1 cellular context compared by ENCODE assay signal in the genomic region with DNA sequence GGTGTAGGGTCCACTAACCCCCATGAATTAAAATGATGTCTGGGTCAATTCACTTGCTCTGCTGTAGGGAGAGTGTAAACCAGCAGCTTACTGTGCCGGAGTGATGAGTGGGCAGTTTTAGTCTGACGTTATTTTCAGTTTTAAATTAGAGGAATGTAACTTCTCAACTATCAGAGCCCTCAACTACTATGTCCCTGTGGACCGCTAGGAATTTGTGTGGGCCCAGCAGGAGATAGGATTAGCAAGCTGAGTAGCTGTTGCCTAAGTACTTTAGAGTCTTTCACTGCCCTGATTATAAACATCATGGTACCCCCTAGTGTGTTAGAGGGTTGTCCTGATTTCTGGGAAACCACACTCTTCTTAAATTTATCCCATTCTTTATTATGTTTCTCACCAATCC.
TF ChIP-seq lines count a peak whose summit lies in the region.

No MANE protein-coding gene starts in this region.

TF ChIP-seq in H1, 55 proteins besides CTCF, POLR2A, EP300 and RAD21 (continued from another document):
- TF ChIP-seq GABPA (IDR thresholded peaks at IDR 0.05; ENCODE audit: borderline replicate concordance, insufficient read depth, low read length) (no peak), EGR1 (IDR thresholded peaks at IDR 0.05; ENCODE audit: borderline replicate concordance, low read depth, low read length) (no peak), RNF2 (IDR thresholded peaks at IDR 0.05; ENCODE audit: borderline replicate concordance, low read depth, low read length, missing control alignments, poor library complexity, severe bottlenecking) (no peak), CBX5 (IDR thresholded peaks at IDR 0.05; ENCODE audit: low read depth, low read length) (no peak), SP2 (IDR thresholded peaks at IDR 0.05; ENCODE audit: low read length) (no peak), TAF7 (optimal IDR thresholded peaks at IDR 0.05; ENCODE audit: borderline replicate concordance, low read depth, low read length) (no peak), CBX8 (IDR thresholded peaks at IDR 0.05; ENCODE audit: borderline replicate concordance, low read depth, low read length) (no peak), GTF2F1 (IDR thresholded peaks at IDR 0.05; ENCODE audit: borderline replicate concordance, low read depth, low read length) (no peak), BACH1 (IDR thresholded peaks at IDR 0.05; ENCODE audit: low read length) (peak; percentile 29; the same call in 1 of the 2 replicates), CEBPB (IDR thresholded peaks at IDR 0.05; ENCODE audit: low read depth, low read length) (peak; percentile 78), SIRT6 (IDR thresholded peaks at IDR 0.05; ENCODE audit: low read length) (no peak), MAFK (IDR thresholded peaks at IDR 0.05; ENCODE audit: low read depth, low read length) (peak; percentile 61; the same call in 1 of the 2 replicates), JUND (IDR thresholded peaks at IDR 0.05; ENCODE audit: low read length) (no peak; the same call in 1 of the 2 replicates), TAF1 (IDR thresholded peaks at IDR 0.05; ENCODE audit: low read depth, low read length) (no peak), JUN (IDR thresholded peaks at IDR 0.05; ENCODE audit: low read depth, low read length) (no peak), CREB1 (IDR thresholded peaks at IDR 0.05) (no peak), BCL11A (IDR thresholded peaks at IDR 0.05; ENCODE audit: low read depth in 2 of 2, low read length in 2 of 2) (peak in 1 of 2 experiments; percentile 25), KDM5A (IDR thresholded peaks at IDR 0.05; ENCODE audit: low read length) (no peak), TEAD4 (IDR thresholded peaks at IDR 0.05; ENCODE audit: low read depth, low read length) (peak; percentile 95), YY1 (IDR thresholded peaks at IDR 0.05; ENCODE audit: low read depth, low read length) (no peak), CTBP2 (IDR thresholded peaks at IDR 0.05; ENCODE audit: borderline replicate concordance, insufficient read depth, insufficient read length, low read length) (no peak), RXRA (IDR thresholded peaks at IDR 0.05; ENCODE audit: insufficient read depth, low read depth, low read length) (no peak), POLR2AphosphoS5 (IDR thresholded peaks at IDR 0.05; ENCODE audit: low read depth, low read length) (no peak), NANOG (IDR thresholded peaks at IDR 0.05; ENCODE audit: insufficient read depth, low read depth, low read length, poor library complexity, severe bottlenecking) (peak; percentile 80), HDAC2 (IDR thresholded peaks at IDR 0.05; ENCODE audit: borderline replicate concordance in 1 of 2, low read depth in 2 of 2, low read length in 2 of 2) (0 out of 4 replicates have a peak, but pooled peaks of 1 of the 2 experiments have one; percentile 50), TCF12 (IDR thresholded peaks at IDR 0.05; ENCODE audit: low read depth, low read length) (no peak), SP1 (IDR thresholded peaks at IDR 0.05; ENCODE audit: low read depth, low read length) (peak; percentile 74; the same call in 1 of the 2 replicates)
- TF ChIP-seq, protein P1, sequence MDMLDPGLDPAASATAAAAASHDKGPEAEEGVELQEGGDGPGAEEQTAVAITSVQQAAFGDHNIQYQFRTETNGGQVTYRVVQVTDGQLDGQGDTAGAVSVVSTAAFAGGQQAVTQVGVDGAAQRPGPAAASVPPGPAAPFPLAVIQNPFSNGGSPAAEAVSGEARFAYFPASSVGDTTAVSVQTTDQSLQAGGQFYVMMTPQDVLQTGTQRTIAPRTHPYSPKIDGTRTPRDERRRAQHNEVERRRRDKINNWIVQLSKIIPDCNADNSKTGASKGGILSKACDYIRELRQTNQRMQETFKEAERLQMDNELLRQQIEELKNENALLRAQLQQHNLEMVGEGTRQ (IDR thresholded peaks at IDR 0.05; ENCODE audit: low read length): no peak
- TF ChIP-seq, protein P2, sequence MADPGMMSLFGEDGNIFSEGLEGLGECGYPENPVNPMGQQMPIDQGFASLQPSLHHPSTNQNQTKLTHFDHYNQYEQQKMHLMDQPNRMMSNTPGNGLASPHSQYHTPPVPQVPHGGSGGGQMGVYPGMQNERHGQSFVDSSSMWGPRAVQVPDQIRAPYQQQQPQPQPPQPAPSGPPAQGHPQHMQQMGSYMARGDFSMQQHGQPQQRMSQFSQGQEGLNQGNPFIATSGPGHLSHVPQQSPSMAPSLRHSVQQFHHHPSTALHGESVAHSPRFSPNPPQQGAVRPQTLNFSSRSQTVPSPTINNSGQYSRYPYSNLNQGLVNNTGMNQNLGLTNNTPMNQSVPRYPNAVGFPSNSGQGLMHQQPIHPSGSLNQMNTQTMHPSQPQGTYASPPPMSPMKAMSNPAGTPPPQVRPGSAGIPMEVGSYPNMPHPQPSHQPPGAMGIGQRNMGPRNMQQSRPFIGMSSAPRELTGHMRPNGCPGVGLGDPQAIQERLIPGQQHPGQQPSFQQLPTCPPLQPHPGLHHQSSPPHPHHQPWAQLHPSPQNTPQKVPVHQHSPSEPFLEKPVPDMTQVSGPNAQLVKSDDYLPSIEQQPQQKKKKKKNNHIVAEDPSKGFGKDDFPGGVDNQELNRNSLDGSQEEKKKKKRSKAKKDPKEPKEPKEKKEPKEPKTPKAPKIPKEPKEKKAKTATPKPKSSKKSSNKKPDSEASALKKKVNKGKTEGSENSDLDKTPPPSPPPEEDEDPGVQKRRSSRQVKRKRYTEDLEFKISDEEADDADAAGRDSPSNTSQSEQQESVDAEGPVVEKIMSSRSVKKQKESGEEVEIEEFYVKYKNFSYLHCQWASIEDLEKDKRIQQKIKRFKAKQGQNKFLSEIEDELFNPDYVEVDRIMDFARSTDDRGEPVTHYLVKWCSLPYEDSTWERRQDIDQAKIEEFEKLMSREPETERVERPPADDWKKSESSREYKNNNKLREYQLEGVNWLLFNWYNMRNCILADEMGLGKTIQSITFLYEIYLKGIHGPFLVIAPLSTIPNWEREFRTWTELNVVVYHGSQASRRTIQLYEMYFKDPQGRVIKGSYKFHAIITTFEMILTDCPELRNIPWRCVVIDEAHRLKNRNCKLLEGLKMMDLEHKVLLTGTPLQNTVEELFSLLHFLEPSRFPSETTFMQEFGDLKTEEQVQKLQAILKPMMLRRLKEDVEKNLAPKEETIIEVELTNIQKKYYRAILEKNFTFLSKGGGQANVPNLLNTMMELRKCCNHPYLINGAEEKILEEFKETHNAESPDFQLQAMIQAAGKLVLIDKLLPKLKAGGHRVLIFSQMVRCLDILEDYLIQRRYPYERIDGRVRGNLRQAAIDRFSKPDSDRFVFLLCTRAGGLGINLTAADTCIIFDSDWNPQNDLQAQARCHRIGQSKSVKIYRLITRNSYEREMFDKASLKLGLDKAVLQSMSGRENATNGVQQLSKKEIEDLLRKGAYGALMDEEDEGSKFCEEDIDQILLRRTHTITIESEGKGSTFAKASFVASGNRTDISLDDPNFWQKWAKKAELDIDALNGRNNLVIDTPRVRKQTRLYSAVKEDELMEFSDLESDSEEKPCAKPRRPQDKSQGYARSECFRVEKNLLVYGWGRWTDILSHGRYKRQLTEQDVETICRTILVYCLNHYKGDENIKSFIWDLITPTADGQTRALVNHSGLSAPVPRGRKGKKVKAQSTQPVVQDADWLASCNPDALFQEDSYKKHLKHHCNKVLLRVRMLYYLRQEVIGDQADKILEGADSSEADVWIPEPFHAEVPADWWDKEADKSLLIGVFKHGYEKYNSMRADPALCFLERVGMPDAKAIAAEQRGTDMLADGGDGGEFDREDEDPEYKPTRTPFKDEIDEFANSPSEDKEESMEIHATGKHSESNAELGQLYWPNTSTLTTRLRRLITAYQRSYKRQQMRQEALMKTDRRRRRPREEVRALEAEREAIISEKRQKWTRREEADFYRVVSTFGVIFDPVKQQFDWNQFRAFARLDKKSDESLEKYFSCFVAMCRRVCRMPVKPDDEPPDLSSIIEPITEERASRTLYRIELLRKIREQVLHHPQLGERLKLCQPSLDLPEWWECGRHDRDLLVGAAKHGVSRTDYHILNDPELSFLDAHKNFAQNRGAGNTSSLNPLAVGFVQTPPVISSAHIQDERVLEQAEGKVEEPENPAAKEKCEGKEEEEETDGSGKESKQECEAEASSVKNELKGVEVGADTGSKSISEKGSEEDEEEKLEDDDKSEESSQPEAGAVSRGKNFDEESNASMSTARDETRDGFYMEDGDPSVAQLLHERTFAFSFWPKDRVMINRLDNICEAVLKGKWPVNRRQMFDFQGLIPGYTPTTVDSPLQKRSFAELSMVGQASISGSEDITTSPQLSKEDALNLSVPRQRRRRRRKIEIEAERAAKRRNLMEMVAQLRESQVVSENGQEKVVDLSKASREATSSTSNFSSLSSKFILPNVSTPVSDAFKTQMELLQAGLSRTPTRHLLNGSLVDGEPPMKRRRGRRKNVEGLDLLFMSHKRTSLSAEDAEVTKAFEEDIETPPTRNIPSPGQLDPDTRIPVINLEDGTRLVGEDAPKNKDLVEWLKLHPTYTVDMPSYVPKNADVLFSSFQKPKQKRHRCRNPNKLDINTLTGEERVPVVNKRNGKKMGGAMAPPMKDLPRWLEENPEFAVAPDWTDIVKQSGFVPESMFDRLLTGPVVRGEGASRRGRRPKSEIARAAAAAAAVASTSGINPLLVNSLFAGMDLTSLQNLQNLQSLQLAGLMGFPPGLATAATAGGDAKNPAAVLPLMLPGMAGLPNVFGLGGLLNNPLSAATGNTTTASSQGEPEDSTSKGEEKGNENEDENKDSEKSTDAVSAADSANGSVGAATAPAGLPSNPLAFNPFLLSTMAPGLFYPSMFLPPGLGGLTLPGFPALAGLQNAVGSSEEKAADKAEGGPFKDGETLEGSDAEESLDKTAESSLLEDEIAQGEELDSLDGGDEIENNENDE (IDR thresholded peaks at IDR 0.05; ENCODE audit: insufficient replicate concordance, low read length): peak; percentile 61
- TF ChIP-seq, protein P3, sequence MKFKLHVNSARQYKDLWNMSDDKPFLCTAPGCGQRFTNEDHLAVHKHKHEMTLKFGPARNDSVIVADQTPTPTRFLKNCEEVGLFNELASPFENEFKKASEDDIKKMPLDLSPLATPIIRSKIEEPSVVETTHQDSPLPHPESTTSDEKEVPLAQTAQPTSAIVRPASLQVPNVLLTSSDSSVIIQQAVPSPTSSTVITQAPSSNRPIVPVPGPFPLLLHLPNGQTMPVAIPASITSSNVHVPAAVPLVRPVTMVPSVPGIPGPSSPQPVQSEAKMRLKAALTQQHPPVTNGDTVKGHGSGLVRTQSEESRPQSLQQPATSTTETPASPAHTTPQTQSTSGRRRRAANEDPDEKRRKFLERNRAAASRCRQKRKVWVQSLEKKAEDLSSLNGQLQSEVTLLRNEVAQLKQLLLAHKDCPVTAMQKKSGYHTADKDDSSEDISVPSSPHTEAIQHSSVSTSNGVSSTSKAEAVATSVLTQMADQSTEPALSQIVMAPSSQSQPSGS (IDR thresholded peaks at IDR 0.05; ENCODE audit: low read length): 0 out of 2 replicates have a peak, but pooled peaks have one; percentile 77
